ENCODE assay signal across 1 cellular context in genomic region chr7:98217623-98218582, GRCh38.
TF ChIP-seq lines count a peak whose summit lies in the region.

No MANE protein-coding gene starts in this region.

TF ChIP-seq in K562, 482 proteins besides CTCF, POLR2A, EP300 and RAD21 (continues in another document):
- TF ChIP-seq TRIM24 (IDR thresholded peaks at IDR 0.05), result peak; percentile 38 to 62; a peak in 2 of 4 replicates
- TF ChIP-seq, protein P1, sequence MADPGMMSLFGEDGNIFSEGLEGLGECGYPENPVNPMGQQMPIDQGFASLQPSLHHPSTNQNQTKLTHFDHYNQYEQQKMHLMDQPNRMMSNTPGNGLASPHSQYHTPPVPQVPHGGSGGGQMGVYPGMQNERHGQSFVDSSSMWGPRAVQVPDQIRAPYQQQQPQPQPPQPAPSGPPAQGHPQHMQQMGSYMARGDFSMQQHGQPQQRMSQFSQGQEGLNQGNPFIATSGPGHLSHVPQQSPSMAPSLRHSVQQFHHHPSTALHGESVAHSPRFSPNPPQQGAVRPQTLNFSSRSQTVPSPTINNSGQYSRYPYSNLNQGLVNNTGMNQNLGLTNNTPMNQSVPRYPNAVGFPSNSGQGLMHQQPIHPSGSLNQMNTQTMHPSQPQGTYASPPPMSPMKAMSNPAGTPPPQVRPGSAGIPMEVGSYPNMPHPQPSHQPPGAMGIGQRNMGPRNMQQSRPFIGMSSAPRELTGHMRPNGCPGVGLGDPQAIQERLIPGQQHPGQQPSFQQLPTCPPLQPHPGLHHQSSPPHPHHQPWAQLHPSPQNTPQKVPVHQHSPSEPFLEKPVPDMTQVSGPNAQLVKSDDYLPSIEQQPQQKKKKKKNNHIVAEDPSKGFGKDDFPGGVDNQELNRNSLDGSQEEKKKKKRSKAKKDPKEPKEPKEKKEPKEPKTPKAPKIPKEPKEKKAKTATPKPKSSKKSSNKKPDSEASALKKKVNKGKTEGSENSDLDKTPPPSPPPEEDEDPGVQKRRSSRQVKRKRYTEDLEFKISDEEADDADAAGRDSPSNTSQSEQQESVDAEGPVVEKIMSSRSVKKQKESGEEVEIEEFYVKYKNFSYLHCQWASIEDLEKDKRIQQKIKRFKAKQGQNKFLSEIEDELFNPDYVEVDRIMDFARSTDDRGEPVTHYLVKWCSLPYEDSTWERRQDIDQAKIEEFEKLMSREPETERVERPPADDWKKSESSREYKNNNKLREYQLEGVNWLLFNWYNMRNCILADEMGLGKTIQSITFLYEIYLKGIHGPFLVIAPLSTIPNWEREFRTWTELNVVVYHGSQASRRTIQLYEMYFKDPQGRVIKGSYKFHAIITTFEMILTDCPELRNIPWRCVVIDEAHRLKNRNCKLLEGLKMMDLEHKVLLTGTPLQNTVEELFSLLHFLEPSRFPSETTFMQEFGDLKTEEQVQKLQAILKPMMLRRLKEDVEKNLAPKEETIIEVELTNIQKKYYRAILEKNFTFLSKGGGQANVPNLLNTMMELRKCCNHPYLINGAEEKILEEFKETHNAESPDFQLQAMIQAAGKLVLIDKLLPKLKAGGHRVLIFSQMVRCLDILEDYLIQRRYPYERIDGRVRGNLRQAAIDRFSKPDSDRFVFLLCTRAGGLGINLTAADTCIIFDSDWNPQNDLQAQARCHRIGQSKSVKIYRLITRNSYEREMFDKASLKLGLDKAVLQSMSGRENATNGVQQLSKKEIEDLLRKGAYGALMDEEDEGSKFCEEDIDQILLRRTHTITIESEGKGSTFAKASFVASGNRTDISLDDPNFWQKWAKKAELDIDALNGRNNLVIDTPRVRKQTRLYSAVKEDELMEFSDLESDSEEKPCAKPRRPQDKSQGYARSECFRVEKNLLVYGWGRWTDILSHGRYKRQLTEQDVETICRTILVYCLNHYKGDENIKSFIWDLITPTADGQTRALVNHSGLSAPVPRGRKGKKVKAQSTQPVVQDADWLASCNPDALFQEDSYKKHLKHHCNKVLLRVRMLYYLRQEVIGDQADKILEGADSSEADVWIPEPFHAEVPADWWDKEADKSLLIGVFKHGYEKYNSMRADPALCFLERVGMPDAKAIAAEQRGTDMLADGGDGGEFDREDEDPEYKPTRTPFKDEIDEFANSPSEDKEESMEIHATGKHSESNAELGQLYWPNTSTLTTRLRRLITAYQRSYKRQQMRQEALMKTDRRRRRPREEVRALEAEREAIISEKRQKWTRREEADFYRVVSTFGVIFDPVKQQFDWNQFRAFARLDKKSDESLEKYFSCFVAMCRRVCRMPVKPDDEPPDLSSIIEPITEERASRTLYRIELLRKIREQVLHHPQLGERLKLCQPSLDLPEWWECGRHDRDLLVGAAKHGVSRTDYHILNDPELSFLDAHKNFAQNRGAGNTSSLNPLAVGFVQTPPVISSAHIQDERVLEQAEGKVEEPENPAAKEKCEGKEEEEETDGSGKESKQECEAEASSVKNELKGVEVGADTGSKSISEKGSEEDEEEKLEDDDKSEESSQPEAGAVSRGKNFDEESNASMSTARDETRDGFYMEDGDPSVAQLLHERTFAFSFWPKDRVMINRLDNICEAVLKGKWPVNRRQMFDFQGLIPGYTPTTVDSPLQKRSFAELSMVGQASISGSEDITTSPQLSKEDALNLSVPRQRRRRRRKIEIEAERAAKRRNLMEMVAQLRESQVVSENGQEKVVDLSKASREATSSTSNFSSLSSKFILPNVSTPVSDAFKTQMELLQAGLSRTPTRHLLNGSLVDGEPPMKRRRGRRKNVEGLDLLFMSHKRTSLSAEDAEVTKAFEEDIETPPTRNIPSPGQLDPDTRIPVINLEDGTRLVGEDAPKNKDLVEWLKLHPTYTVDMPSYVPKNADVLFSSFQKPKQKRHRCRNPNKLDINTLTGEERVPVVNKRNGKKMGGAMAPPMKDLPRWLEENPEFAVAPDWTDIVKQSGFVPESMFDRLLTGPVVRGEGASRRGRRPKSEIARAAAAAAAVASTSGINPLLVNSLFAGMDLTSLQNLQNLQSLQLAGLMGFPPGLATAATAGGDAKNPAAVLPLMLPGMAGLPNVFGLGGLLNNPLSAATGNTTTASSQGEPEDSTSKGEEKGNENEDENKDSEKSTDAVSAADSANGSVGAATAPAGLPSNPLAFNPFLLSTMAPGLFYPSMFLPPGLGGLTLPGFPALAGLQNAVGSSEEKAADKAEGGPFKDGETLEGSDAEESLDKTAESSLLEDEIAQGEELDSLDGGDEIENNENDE (IDR thresholded peaks at IDR 0.05; ENCODE audit: low read depth, low read length), result no peak
- TF ChIP-seq CREM (IDR thresholded peaks at IDR 0.05; ENCODE audit: low read depth), result no peak
- TF ChIP-seq, protein P2, sequence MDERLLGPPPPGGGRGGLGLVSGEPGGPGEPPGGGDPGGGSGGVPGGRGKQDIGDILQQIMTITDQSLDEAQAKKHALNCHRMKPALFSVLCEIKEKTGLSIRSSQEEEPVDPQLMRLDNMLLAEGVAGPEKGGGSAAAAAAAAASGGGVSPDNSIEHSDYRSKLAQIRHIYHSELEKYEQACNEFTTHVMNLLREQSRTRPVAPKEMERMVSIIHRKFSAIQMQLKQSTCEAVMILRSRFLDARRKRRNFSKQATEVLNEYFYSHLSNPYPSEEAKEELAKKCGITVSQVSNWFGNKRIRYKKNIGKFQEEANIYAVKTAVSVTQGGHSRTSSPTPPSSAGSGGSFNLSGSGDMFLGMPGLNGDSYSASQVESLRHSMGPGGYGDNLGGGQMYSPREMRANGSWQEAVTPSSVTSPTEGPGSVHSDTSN (CRISPR knock-in tag; IDR thresholded peaks at IDR 0.05; ENCODE audit: low read depth), result no peak
- TF ChIP-seq, protein P2 (tag; conservative IDR thresholded peaks at IDR 0.05; ENCODE audit: low read depth), result peak; percentile 83
- 0 out of 2 replicates have a peak, but pooled peaks have one; percentile 22 for TF ChIP-seq L3MBTL2 (IDR thresholded peaks at IDR 0.05)
- 0 out of 4 replicates have a peak, but pooled peaks of 1 of the 2 experiments have one; percentile 17 for TF ChIP-seq FOXK2 (conservative IDR thresholded peaks at IDR 0.05 in 1 of 2, IDR thresholded peaks at IDR 0.05 in 1 of 2; ENCODE audit: low read depth in 2 of 2)
- TF ChIP-seq TEAD1 (CRISPR knock-in tag; IDR thresholded peaks at IDR 0.05), result 0 out of 4 replicates have a peak, but pooled peaks of 1 of the 2 experiments have one; percentile 37
- TF ChIP-seq NCOA1 (IDR thresholded peaks at IDR 0.05; ENCODE audit: low read depth), result peak; percentile 77
- TF ChIP-seq NFIC (IDR thresholded peaks at IDR 0.05), result peak; percentile 66
- TF ChIP-seq RNF2 (IDR thresholded peaks at IDR 0.05), result 0 out of 2 replicates have a peak, but pooled peaks have one; percentile 44
- TF ChIP-seq ELF4 (CRISPR knock-in tag; IDR thresholded peaks at IDR 0.05), result peak; percentile 59; the same call in 1 of the 2 replicates
- TF ChIP-seq PCBP1 (IDR thresholded peaks at IDR 0.05; ENCODE audit: low read depth, low read length, poor library complexity, severe bottlenecking), result no peak
- no peak for TF ChIP-seq ZNF184 (CRISPR knock-in tag; IDR thresholded peaks at IDR 0.05)
- peak; percentile 80 for TF ChIP-seq DMBX1 (CRISPR knock-in tag; IDR thresholded peaks at IDR 0.05; ENCODE audit: borderline replicate concordance)
- TF ChIP-seq STAT5B (CRISPR knock-in tag; IDR thresholded peaks at IDR 0.05), result no peak
- no peak for TF ChIP-seq TARDBP (IDR thresholded peaks at IDR 0.05)
- TF ChIP-seq PTTG1 (tag; IDR thresholded peaks at IDR 0.05; ENCODE audit: low read depth), result no peak
- TF ChIP-seq, protein P3, sequence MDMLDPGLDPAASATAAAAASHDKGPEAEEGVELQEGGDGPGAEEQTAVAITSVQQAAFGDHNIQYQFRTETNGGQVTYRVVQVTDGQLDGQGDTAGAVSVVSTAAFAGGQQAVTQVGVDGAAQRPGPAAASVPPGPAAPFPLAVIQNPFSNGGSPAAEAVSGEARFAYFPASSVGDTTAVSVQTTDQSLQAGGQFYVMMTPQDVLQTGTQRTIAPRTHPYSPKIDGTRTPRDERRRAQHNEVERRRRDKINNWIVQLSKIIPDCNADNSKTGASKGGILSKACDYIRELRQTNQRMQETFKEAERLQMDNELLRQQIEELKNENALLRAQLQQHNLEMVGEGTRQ (CRISPR knock-in tag; IDR thresholded peaks at IDR 0.05), result peak; percentile 13; the same call in 1 of the 2 replicates
- peak in 1 of 2 experiments; percentile 34; a peak in 1 of 4 replicates for TF ChIP-seq FOXA3 (CRISPR knock-in tag; conservative IDR thresholded peaks at IDR 0.05 in 1 of 2, IDR thresholded peaks at IDR 0.05 in 1 of 2)
- TF ChIP-seq, protein P4, sequence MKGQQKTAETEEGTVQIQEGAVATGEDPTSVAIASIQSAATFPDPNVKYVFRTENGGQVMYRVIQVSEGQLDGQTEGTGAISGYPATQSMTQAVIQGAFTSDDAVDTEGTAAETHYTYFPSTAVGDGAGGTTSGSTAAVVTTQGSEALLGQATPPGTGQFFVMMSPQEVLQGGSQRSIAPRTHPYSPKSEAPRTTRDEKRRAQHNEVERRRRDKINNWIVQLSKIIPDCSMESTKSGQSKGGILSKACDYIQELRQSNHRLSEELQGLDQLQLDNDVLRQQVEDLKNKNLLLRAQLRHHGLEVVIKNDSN (CRISPR knock-in tag; IDR thresholded peaks at IDR 0.05), result peak; percentile 51; the same call in 1 of the 2 replicates
- peak; percentile 89 for TF ChIP-seq BCOR (IDR thresholded peaks at IDR 0.05)
- peak; percentile 67; the same call in 1 of the 2 replicates for TF ChIP-seq ESRRA (IDR thresholded peaks at IDR 0.05; ENCODE audit: borderline replicate concordance, low read depth)
- TF ChIP-seq CUX1 (CRISPR knock-in tag; IDR thresholded peaks at IDR 0.05), result 0 out of 2 replicates have a peak, but pooled peaks have one; percentile 56
- peak; percentile 91 for TF ChIP-seq MEIS2 (IDR thresholded peaks at IDR 0.05; ENCODE audit: partially characterized antibody)
- no peak; the same call in 1 of the 2 replicates for TF ChIP-seq CREB1 (IDR thresholded peaks at IDR 0.05)
- 0 out of 2 replicates have a peak, but pooled peaks have one; percentile 37 for TF ChIP-seq CREB1 (CRISPR knock-in tag; IDR thresholded peaks at IDR 0.05)
- peak; percentile 93 for TF ChIP-seq SOX6 (IDR thresholded peaks at IDR 0.05)
- TF ChIP-seq RBBP5 (IDR thresholded peaks at IDR 0.05; ENCODE audit: borderline replicate concordance, insufficient read depth, low read length, poor library complexity, severe bottlenecking), result peak; percentile 65
- peak; percentile 97 for TF ChIP-seq ARID1B (IDR thresholded peaks at IDR 0.05)
- peak; percentile 88 for TF ChIP-seq MTA2 (IDR thresholded peaks at IDR 0.05; ENCODE audit: low read depth)
- no peak for TF ChIP-seq ZNF143 (CRISPR knock-in tag; IDR thresholded peaks at IDR 0.05)
- peak; percentile 95 for TF ChIP-seq ZEB2 (IDR thresholded peaks at IDR 0.05)
- no peak for TF ChIP-seq TRIM28 (IDR thresholded peaks at IDR 0.05)
- TF ChIP-seq ZFP36 (IDR thresholded peaks at IDR 0.05; ENCODE audit: low read depth, low read length, partially characterized antibody), result peak; percentile 21
- peak; percentile 23; the same call in 1 of the 2 replicates for TF ChIP-seq CC2D1A (IDR thresholded peaks at IDR 0.05)
- TF ChIP-seq LCOR (CRISPR knock-in tag; IDR thresholded peaks at IDR 0.05), result peak; percentile 83
- peak; percentile 47 for TF ChIP-seq CCNT2 (IDR thresholded peaks at IDR 0.05; ENCODE audit: borderline replicate concordance, extremely low read depth, insufficient read length, low read depth, low read length)
- TF ChIP-seq CHAMP1 (IDR thresholded peaks at IDR 0.05), result peak; percentile 29; the same call in 1 of the 2 replicates
